In the genomic region with DNA sequence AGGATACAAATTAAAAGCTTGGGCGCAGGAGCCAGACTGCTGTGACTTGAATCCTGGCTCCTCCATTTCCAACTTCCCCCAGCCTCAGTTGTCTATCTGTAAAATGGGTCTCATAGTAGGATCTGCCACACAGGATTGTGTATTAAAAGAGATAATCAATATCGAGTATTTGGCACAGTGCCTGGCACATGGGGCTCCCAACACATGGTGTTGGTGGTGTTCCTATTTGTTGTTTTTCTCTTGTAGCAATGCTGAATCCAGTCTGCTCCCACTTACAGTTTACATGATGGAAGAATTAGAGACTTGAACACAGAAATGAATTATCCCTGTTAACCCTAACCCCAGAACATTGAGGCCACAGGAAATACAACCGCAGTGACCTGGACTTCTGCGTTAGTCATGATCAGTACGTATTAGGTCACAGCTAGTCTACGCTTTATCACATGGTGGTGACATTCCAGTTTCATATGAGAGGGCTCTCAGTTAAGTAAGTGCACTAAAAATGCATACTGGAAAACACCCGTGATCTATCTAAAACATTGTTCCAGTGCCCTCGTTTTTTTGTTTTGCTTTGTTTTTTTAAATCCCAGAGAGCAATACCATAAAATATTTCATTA, we compare ENCODE assay signal across 8 cellular contexts.
DNase-seq lines count a peak whose midpoint lies in the region; ATAC-seq and TF ChIP-seq lines count a peak whose summit lies in the region.

No MANE protein-coding gene starts in this region.

- peaks cover 1% of the 10 kb centered on the region for H3K36me3 Mint-ChIP-seq in chondrocyte (ENCODE audit: low read depth)

- peak overlapping the region; percentile 92 to 93 for H3K27ac ChIP-seq in mucosa of rectum (ENCODE audit: low read depth in 2 of 2, low read length in 2 of 2)

- no peaks in the 10 kb centered on the region for H3K9me3 ChIP-seq in mucosa of rectum (ENCODE audit: control insufficient read depth in 2 of 2, low read length in 2 of 2)

- peaks cover 88% of the 10 kb centered on the region for H3K4me1 Mint-ChIP-seq in chondrocyte (ENCODE audit: low read depth)

- peaks cover 28% of the 10 kb centered on the region for H3K36me3 ChIP-seq in BJ (ENCODE audit: control insufficient read depth, insufficient read depth, low read length)
- peaks cover 4 to 8% of the 10 kb centered on the region in 2 donors for H3K36me3 ChIP-seq in mucosa of rectum (ENCODE audit: control insufficient read depth in 2 of 2, insufficient read depth in 2 of 2, low read length in 2 of 2)

- CTCF ChIA-PET in BJ (lab: Yijun Ruan, JAX) = interaction anchor here (0.6 to 2.8 kb wide), 10 partner anchors 8 to 992 kb away, joined by 3 to 10 read pairs (median 4); no protein-coding TSS in a partner anchor

- no peaks in the 10 kb centered on the region for H3K27me3 Mint-ChIP-seq in chondrocyte (ENCODE audit: low read depth)

- DNase-seq in BJ (ENCODE audit: low read depth) (peak; percentile 79), MV-4-11 (lab: John Stamatoyannopoulos, UW) (peak; percentile 85), chondrocyte (ENCODE audit: low spot score) (no peak), nucleus accumbens (lab: John Stamatoyannopoulos, UW) (no peak), T-helper 9 cell (no peak), NCI-H2081 treated with DMSO at 0.1 percent for 48 hours (lab: John Stamatoyannopoulos, UW) (no peak)

- H3K4me1 ChIP-seq in mucosa of rectum (ENCODE audit: control insufficient read depth in 2 of 2, insufficient read depth in 2 of 2, low read length in 2 of 2) = peaks cover 57 to 77% of the 10 kb centered on the region in 2 donors

- no peak overlapping the region for H3K4me3 ChIP-seq in BJ (ENCODE audit: low read depth, low read length)
- H3K4me3 ChIP-seq in mucosa of rectum (ENCODE audit: low read length in 2 of 2) = no peak overlapping the region

- no peak for ATAC-seq in GM21381 (IDR thresholded peaks at IDR 0.05; ENCODE audit: unreplicated experiment)

- no peaks in the 10 kb centered on the region for H3K9me3 Mint-ChIP-seq in chondrocyte (ENCODE audit: low read depth)

- H3K4me3 Mint-ChIP-seq in chondrocyte (ENCODE audit: unreplicated experiment) = peak overlapping the region; percentile 55

- no peak for TF ChIP-seq CTCF in BJ (IDR thresholded peaks at IDR 0.05; ENCODE audit: insufficient read depth, low read depth, low read length)
- no peak for TF ChIP-seq CTCF in chondrocyte (IDR thresholded peaks at IDR 0.05)

- POLR2A ChIA-PET in BJ (lab: Charles Lee) = interaction anchor here (0.5 to 2.5 kb wide), 4 partner anchors 10 to 123 kb away, joined by 3 to 19 read pairs (median 6); no protein-coding TSS in a partner anchor

- peak overlapping the region; percentile 99 for H3K27ac Mint-ChIP-seq in chondrocyte (ENCODE audit: unreplicated experiment)

- H3K27me3 ChIP-seq in BJ (ENCODE audit: control insufficient read depth, insufficient read depth, low read length) (no peaks in the 10 kb centered on the region), mucosa of rectum (ENCODE audit: control insufficient read depth in 2 of 2, insufficient read depth in 2 of 2, low read length in 2 of 2) (no peaks in the 10 kb centered on the region)

- peak overlapping the region in 1 of 2 donors; percentile 76 for H3K9ac ChIP-seq in mucosa of rectum (ENCODE audit: low read depth in 1 of 2, low read length in 2 of 2)

Comparison
In these comparisons a context has a peak if more than half of its experiments do, and no peak if none do; other contexts are left out.
1. DNase-seq: peak in BJ (single experiment) and MV-4-11 (single experiment); none in chondrocyte (single experiment), nucleus accumbens (0 of 56), T-helper 9 cell (single experiment) and NCI-H2081 treated with DMSO at 0.1 percent for 48 hours (single experiment).